ENCODE assay signal across 19 cellular contexts in genomic region chr14:104591506-104592291, GRCh38. TPM values are rescaled to one million over a fixed set of nuclear protein-coding genes. Genes with fewer than 3 reads are reported as not detected.
A peak's percentile ranks its signal among the peaks of the same experiment; 100 is the strongest.
DNase-seq lines count a peak whose midpoint lies in the region; ATAC-seq and TF ChIP-seq lines count a peak whose summit lies in the region.
"Had no signal": no experiment of that assay in that cellular context is flagged by ENCODE, and none has a peak within 500 bp of the region (broad histone marks: within the 10 kb centered on the region; RNA-seq: fewer than 3 reads in every experiment).

No MANE protein-coding gene starts in this region.

- peaks cover 30% of the 10 kb centered on the region for H3K4me1 ChIP-seq in left ventricle myocardium inferior
- H3K4me1 ChIP-seq in HEK293 (ENCODE audit: control insufficient read depth, insufficient read depth, low read length): no peaks in the 10 kb centered on the region
- no peaks in the 10 kb centered on the region for H3K4me1 ChIP-seq in osteoblast (ENCODE audit: insufficient read depth, low read length)
- no peaks in the 10 kb centered on the region for H3K4me1 ChIP-seq in smooth muscle cell (ENCODE audit: low read depth)
- H3K4me1 ChIP-seq: Caco-2, HAP-1 had no signal

- H3K27me3 Mint-ChIP-seq in glutamatergic neuron (ENCODE audit: unreplicated experiment): peaks cover 13% of the 10 kb centered on the region

- POLR2A ChIA-PET in HEK293 (lab: Yijun Ruan, JAX): no interaction called here

- TF ChIP-seq CTCF in left ventricle myocardium inferior (IDR thresholded peaks at IDR 0.05; ENCODE audit: borderline replicate concordance) (no peak), HEK293 (tag by site-specific recombination; IDR thresholded peaks at IDR 0.05) (no peak), glutamatergic neuron (IDR thresholded peaks at IDR 0.05; ENCODE audit: partially characterized antibody, unreplicated experiment) (no peak), osteoblast (IDR thresholded peaks at IDR 0.05; ENCODE audit: extremely low read depth, low read depth, low read length) (no peak), smooth muscle cell (IDR thresholded peaks at IDR 0.05; ENCODE audit: borderline replicate concordance, insufficient read depth, poor library complexity, severe bottlenecking) (no peak)

- H3K9ac ChIP-seq in smooth muscle cell (ENCODE audit: low read depth): no peak overlapping the region

- no peak overlapping the region for H3K4me3 ChIP-seq in left ventricle myocardium inferior
- H3K4me3 ChIP-seq in HEK293 (ENCODE audit: low read depth, low read length): no peak overlapping the region
- H3K4me3 ChIP-seq in osteoblast (ENCODE audit: insufficient read depth, low read length): no peak overlapping the region
- H3K4me3 ChIP-seq in smooth muscle cell: no peak overlapping the region
- H3K4me3 ChIP-seq: GM23338, HAP-1 had no signal

- H3K27me3 ChIP-seq in left ventricle myocardium inferior (ENCODE audit: low read depth) (peaks cover 56% of the 10 kb centered on the region), osteoblast (ENCODE audit: insufficient read depth, low read length) (no peaks in the 10 kb centered on the region), smooth muscle cell (ENCODE audit: low read depth) (no peaks in the 10 kb centered on the region)

- CTCF ChIA-PET in HEK293 (lab: Yijun Ruan, JAX): no interaction called here

- intact Hi-C loops in Right ventricle myocardium inferior (cut with DNase I): no loop called here
- intact Hi-C loops in left ventricle myocardium inferior (cut with micrococcal nuclease): no loop called here

- H3K27ac Mint-ChIP-seq in glutamatergic neuron (ENCODE audit: unreplicated experiment): no peak overlapping the region
- H3K27ac Mint-ChIP-seq: CD8-positive, alpha-beta T cell; GM23338 had no signal

- no peaks in the 10 kb centered on the region for H3K4me1 Mint-ChIP-seq in glutamatergic neuron (ENCODE audit: low read depth, unreplicated experiment)
- H3K4me1 Mint-ChIP-seq: CD14-positive monocyte, GM23338 had no signal

- H3F3A ChIP-seq in smooth muscle cell (ENCODE audit: low read depth): no peaks in the 10 kb centered on the region

- H3K4me3 Mint-ChIP-seq in glutamatergic neuron (ENCODE audit: unreplicated experiment): no peak overlapping the region
- H3K4me3 Mint-ChIP-seq: CD14-positive monocyte; CD8-positive, alpha-beta T cell; GM23338 had no signal

- H3K79me2 ChIP-seq in osteoblast (ENCODE audit: insufficient read depth, low read length): no peaks in the 10 kb centered on the region
- no peaks in the 10 kb centered on the region for H3K79me2 ChIP-seq in smooth muscle cell (ENCODE audit: low read depth)

- H2AFZ ChIP-seq in osteoblast (ENCODE audit: low read length) (no peak overlapping the region), smooth muscle cell (ENCODE audit: low read depth) (no peak overlapping the region)
- H2AFZ ChIP-seq: GM23338 had no signal

- H3K9me3 ChIP-seq in left ventricle myocardium inferior (replicated peaks) (no peaks in the 10 kb centered on the region), HEK293 (ENCODE audit: control insufficient read depth, insufficient read depth, low read depth, low read length) (no peaks in the 10 kb centered on the region), osteoblast (ENCODE audit: low read depth, low read length) (no peaks in the 10 kb centered on the region), smooth muscle cell (replicated peaks; ENCODE audit: low read depth) (no peaks in the 10 kb centered on the region)
- H3K9me3 ChIP-seq: Caco-2, HAP-1 had no signal

- no peak for ATAC-seq in Right ventricle myocardium inferior
- ATAC-seq in GM18873 (IDR thresholded peaks at IDR 0.05; ENCODE audit: low FRiP score, unreplicated experiment): no peak
- ATAC-seq: CD8-positive, alpha-beta T cell; GM23338 had no signal

- H4K20me1 ChIP-seq in osteoblast (ENCODE audit: insufficient read depth, low read length): no peaks in the 10 kb centered on the region
- H4K20me1 ChIP-seq in smooth muscle cell (ENCODE audit: low read depth): no peaks in the 10 kb centered on the region

- peak; percentile 65 for DNase-seq in Right ventricle myocardium inferior (ENCODE audit: missing footprints)
- no peak for DNase-seq in left ventricle myocardium inferior
- DNase-seq in glutamatergic neuron: peak; percentile 10
- DNase-seq in osteoblast (ENCODE audit: insufficient read length, low spot score, missing footprints): peak; percentile 88
- DNase-seq in NCI-H2107 (lab: John Stamatoyannopoulos, UW): no peak
- DNase-seq in smooth muscle cell (lab: John Stamatoyannopoulos, UW; ENCODE audit: unreplicated experiment): no peak
- DNase-seq: Caco-2; CD8-positive, alpha-beta T cell; DND-41; GDM1 had no signal

- H3K27ac ChIP-seq in left ventricle myocardium inferior (replicated peaks): no peak overlapping the region
- no peak overlapping the region for H3K27ac ChIP-seq in HEK293 (ENCODE audit: extremely low read depth, low read depth, low read length)
- H3K27ac ChIP-seq in osteoblast (ENCODE audit: low read depth, low read length): no peak overlapping the region
- no peak overlapping the region for H3K27ac ChIP-seq in smooth muscle cell (ENCODE audit: low read depth)
- H3K27ac ChIP-seq: 22Rv1, HL-60 had no signal

- WGBS in smooth muscle cell (ENCODE audit: low lambda C conversion rate): 91% methylated on average over 13 of the region's 26 CpGs

- no peaks in the 10 kb centered on the region for H3K36me3 Mint-ChIP-seq in glutamatergic neuron (ENCODE audit: unreplicated experiment)
- H3K36me3 Mint-ChIP-seq: CD14-positive monocyte; CD8-positive, alpha-beta T cell had no signal

- H3K36me3 ChIP-seq in left ventricle myocardium inferior: peaks cover 22% of the 10 kb centered on the region
- no peaks in the 10 kb centered on the region for H3K36me3 ChIP-seq in HEK293 (ENCODE audit: control insufficient read depth in 2 of 2, insufficient read depth in 1 of 2, low read length in 2 of 2)
- H3K36me3 ChIP-seq in osteoblast (ENCODE audit: insufficient read depth, low read length): no peaks in the 10 kb centered on the region
- H3K36me3 ChIP-seq in smooth muscle cell (ENCODE audit: low read depth): no peaks in the 10 kb centered on the region
- H3K36me3 ChIP-seq: HAP-1 had no signal

- H3K9me3 Mint-ChIP-seq in glutamatergic neuron (ENCODE audit: unreplicated experiment): peaks cover 3% of the 10 kb centered on the region
- H3K9me3 Mint-ChIP-seq: CD14-positive monocyte; CD8-positive, alpha-beta T cell; GM23338 had no signal

- H3K4me2 ChIP-seq in osteoblast (ENCODE audit: insufficient read depth, low read length) (no peak overlapping the region), smooth muscle cell (no peak overlapping the region)
- H3K4me2 ChIP-seq: GM23338 had no signal

TF ChIP-seq in HEK293, 187 proteins besides CTCF, POLR2A, EP300 and RAD21:
- peak; percentile 24; the same call in 1 of the 2 replicates for TF ChIP-seq GLIS2 (tag by site-specific recombination; IDR thresholded peaks at IDR 0.05)
- no peak for TF ChIP-seq KLF16 (tag by site-specific recombination; IDR thresholded peaks at IDR 0.05)
TF ChIP-seq in HEK293: peak in this region for 1.

RNA-seq across cellular contexts. Expression of gene C14orf180, which starts 12.1 kb away (rescaled TPM):
- total RNA-seq in Right ventricle myocardium inferior: 40.0 TPM
- 44.1 TPM for total RNA-seq in left ventricle myocardium inferior
- not detected for total RNA-seq in glutamatergic neuron (ENCODE audit: unreplicated experiment)
- total RNA-seq in osteoblast: not detected in 2 replicates
- 0.54 and 0.63 TPM in 2 replicates for total RNA-seq in smooth muscle cell
- polyA plus RNA-seq in smooth muscle cell: 0.35 and 1.2 TPM in 2 replicates
- total RNA-seq: A673; Caco-2; CD8-positive, alpha-beta T cell; GM23338 had no signal
- polyA plus RNA-seq: BJ, CD14-positive monocyte, GM23338 had no signal

RNA-seq across cellular contexts. Expression of gene TMEM179, which starts 12.9 kb away (rescaled TPM):
- total RNA-seq in Right ventricle myocardium inferior (not detected), left ventricle myocardium inferior (0.49 TPM), glutamatergic neuron (ENCODE audit: unreplicated experiment) (28.8 TPM), osteoblast (not detected in 2 replicates), smooth muscle cell (1.8 and 4.8 TPM in 2 replicates)
- polyA plus RNA-seq in smooth muscle cell: 0.87 and 1.9 TPM in 2 replicates
- total RNA-seq: Caco-2; CD8-positive, alpha-beta T cell had no signal
- polyA plus RNA-seq: CD14-positive monocyte had no signal

Comparison
In these comparisons a context has a peak if more than half of its experiments do, and no peak if none do; other contexts are left out.
1. DNase-seq: peak in Right ventricle myocardium inferior (single experiment), glutamatergic neuron (single experiment) and osteoblast (single experiment); none in left ventricle myocardium inferior (single experiment), NCI-H2107 (single experiment) and smooth muscle cell (single experiment).
2. RNA of gene C14orf180, which starts 12.1 kb away (total RNA-seq): 44.1 TPM in left ventricle myocardium inferior (single experiment) and 40.0 TPM in Right ventricle myocardium inferior (single experiment); 0.54 to 0.63 TPM in smooth muscle cell, not detected in glutamatergic neuron (single experiment) and not detected in osteoblast; every median in the first group is over 10 times any median in the second.